In the genomic region with DNA sequence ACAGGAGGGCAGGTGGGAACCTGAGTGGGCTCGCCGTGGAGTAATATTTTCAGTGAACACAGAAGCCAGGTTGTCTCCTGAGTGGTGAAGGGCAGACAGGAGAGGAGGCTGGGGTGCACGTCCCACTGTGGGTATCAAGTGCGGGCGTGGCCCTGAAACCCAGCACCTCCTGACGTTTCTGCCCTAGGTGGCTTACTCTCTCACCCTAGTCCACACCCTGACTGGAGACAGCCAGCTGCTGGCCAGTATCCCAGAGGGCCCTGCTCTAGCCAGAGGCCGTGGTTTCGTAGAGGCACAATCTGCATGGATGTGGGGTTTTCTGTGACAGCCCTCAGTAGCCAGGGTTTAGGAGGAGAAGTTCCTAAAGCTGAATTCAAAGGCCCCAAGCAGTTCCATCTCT, we compare ENCODE assay signal across 1 cellular context.
TF ChIP-seq lines count a peak whose summit lies in the region.

No MANE protein-coding gene starts in this region.

TF ChIP-seq in HCT116, 20 proteins besides CTCF, POLR2A, EP300 and RAD21:
- TF ChIP-seq CBX3 (IDR thresholded peaks at IDR 0.05; ENCODE audit: low read depth): no peak
- no peak for TF ChIP-seq ZFX (IDR thresholded peaks at IDR 0.05)
- no peak for TF ChIP-seq EZH2 (IDR thresholded peaks at IDR 0.05)
- TF ChIP-seq, protein P1, sequence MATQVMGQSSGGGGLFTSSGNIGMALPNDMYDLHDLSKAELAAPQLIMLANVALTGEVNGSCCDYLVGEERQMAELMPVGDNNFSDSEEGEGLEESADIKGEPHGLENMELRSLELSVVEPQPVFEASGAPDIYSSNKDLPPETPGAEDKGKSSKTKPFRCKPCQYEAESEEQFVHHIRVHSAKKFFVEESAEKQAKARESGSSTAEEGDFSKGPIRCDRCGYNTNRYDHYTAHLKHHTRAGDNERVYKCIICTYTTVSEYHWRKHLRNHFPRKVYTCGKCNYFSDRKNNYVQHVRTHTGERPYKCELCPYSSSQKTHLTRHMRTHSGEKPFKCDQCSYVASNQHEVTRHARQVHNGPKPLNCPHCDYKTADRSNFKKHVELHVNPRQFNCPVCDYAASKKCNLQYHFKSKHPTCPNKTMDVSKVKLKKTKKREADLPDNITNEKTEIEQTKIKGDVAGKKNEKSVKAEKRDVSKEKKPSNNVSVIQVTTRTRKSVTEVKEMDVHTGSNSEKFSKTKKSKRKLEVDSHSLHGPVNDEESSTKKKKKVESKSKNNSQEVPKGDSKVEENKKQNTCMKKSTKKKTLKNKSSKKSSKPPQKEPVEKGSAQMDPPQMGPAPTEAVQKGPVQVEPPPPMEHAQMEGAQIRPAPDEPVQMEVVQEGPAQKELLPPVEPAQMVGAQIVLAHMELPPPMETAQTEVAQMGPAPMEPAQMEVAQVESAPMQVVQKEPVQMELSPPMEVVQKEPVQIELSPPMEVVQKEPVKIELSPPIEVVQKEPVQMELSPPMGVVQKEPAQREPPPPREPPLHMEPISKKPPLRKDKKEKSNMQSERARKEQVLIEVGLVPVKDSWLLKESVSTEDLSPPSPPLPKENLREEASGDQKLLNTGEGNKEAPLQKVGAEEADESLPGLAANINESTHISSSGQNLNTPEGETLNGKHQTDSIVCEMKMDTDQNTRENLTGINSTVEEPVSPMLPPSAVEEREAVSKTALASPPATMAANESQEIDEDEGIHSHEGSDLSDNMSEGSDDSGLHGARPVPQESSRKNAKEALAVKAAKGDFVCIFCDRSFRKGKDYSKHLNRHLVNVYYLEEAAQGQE (IDR thresholded peaks at IDR 0.05; ENCODE audit: low read depth): no peak
- no peak for TF ChIP-seq ELF1 (IDR thresholded peaks at IDR 0.05; ENCODE audit: borderline replicate concordance, low read depth)
- TF ChIP-seq EZH2phosphoT487 (IDR thresholded peaks at IDR 0.05; ENCODE audit: borderline replicate concordance): no peak
- TF ChIP-seq, protein P2, sequence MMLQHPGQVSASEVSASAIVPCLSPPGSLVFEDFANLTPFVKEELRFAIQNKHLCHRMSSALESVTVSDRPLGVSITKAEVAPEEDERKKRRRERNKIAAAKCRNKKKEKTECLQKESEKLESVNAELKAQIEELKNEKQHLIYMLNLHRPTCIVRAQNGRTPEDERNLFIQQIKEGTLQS (IDR thresholded peaks at IDR 0.05): no peak
- TF ChIP-seq, protein P3, sequence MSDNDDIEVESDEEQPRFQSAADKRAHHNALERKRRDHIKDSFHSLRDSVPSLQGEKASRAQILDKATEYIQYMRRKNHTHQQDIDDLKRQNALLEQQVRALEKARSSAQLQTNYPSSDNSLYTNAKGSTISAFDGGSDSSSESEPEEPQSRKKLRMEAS (IDR thresholded peaks at IDR 0.05): no peak
- no peak for TF ChIP-seq EGR1 (IDR thresholded peaks at IDR 0.05; ENCODE audit: low read depth)
